ENCODE assay signal across 2 cellular contexts in genomic region chr11:27371490-27371889, GRCh38.
A peak's percentile ranks its signal among the peaks of the same experiment; 100 is the strongest.
TF ChIP-seq lines count a peak whose summit lies in the region.

No MANE protein-coding gene starts in this region.

TF ChIP-seq in IMR-90, 13 proteins besides CTCF, POLR2A, EP300 and RAD21:
- TF ChIP-seq ELK1 (IDR thresholded peaks at IDR 0.05; ENCODE audit: borderline replicate concordance, low read depth, low read length) (no peak), FOS (IDR thresholded peaks at IDR 0.05; ENCODE audit: low read depth, low read length) (no peak), CHD1 (IDR thresholded peaks at IDR 0.05; ENCODE audit: low read depth, low read length) (no peak), MAFK (IDR thresholded peaks at IDR 0.05; ENCODE audit: low read depth, low read length) (peak; percentile 69)

TF ChIP-seq in K562, 482 proteins besides CTCF, POLR2A, EP300 and RAD21:
- TF ChIP-seq MAFG (tag; conservative IDR thresholded peaks at IDR 0.05) (peak; percentile 60), ATF4 (CRISPR knock-in tag; IDR thresholded peaks at IDR 0.05) (no peak), GATAD2B (IDR thresholded peaks at IDR 0.05; ENCODE audit: borderline replicate concordance) (no peak), C11orf30 (IDR thresholded peaks at IDR 0.05; ENCODE audit: low read depth) (peak; percentile 74), MAFF (IDR thresholded peaks at IDR 0.05; ENCODE audit: low read length) (peak; percentile 64), MAFK (IDR thresholded peaks at IDR 0.05; ENCODE audit: low read length) (peak; percentile 67), ZNF316 (IDR thresholded peaks at IDR 0.05) (peak; percentile 85)
TF ChIP-seq in K562: peak in this region for 5.
